ENCODE assay signal across 23 cellular contexts in the genomic region with DNA sequence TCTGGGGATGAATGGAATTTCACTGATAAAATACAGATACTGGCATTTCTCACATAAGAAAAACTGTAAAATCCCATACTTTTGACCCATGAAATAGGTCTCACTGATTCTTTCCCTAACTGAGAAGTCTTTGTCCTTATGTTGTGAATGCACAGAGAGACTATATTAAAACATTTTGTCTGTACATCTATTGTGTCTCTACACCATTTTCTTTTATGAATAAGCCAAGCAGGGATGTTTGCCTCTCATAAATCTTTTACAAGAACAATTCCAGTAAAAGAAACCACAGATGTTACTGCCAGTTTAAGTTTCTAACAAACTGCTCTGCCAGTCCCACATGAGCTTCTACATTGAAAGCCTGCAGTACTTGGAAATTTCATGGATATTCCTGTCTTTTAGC.
"Had no signal": no experiment of that assay in that cellular context is flagged by ENCODE, and none has a peak within 500 bp of the region (broad histone marks: within the 10 kb centered on the region; RNA-seq: fewer than 3 reads in every experiment).

No MANE protein-coding gene starts in this region.

- H3K36me3 ChIP-seq: left ventricle myocardium inferior, ovary, spleen, tibial artery had no signal

- H3K9me3 ChIP-seq: body of pancreas, left ventricle myocardium inferior, ovary, spleen, tibial artery had no signal

- DNase-seq: activated CD4-positive, alpha-beta T cell treated with anti-CD3 and anti-CD28 coated beads for 4 hours; activated CD8-positive, alpha-beta T cell treated with anti-CD3 and anti-CD28 coated beads for 36 hours; activated naive CD4-positive, alpha-beta T cell; activated naive CD8-positive, alpha-beta T cell treated with anti-CD3 and anti-CD28 coated beads for 36 hours; activated T-cell treated with anti-CD3 and anti-CD28 coated beads, Interleukin-2, amount 50 U/mL, for 1 hour; amygdala; body of pancreas; caudate nucleus; dorsolateral prefrontal cortex; foreskin keratinocyte; head of caudate nucleus; kidney; left ventricle myocardium inferior; mammary epithelial cell; naive thymus-derived CD4-positive, alpha-beta T cell; ovary; spleen; stimulated activated CD8-positive, alpha-beta memory T cell treated with anti-CD3 and anti-CD28 coated beads, Interleukin-4, amount 100 ng/mL, for 48 hours; stimulated activated naive CD4-positive, alpha-beta T cell treated with Interleukin-2 at 50 U/mL for 16 hours; SW 1271; tibial artery had no signal

- H3K4me3 ChIP-seq: body of pancreas, dorsolateral prefrontal cortex, left ventricle myocardium inferior, ovary, spleen, tibial artery had no signal

- ATAC-seq: activated CD8-positive, alpha-beta T cell treated with anti-CD3 and anti-CD28 coated beads for 36 hours; activated T-helper 17 cell treated with anti-CD3 and anti-CD28 coated beads, Interleukin-2, amount 50 U/mL, for 72 hours; body of pancreas; foreskin keratinocyte; naive thymus-derived CD4-positive, alpha-beta T cell; WTC11 had no signal

- H3K4me1 ChIP-seq: foreskin keratinocyte, left ventricle myocardium inferior, spleen had no signal

- H3K27ac ChIP-seq: body of pancreas, foreskin keratinocyte, left ventricle myocardium inferior, ovary, spleen, tibial artery had no signal

- H3K27me3 ChIP-seq: body of pancreas, foreskin keratinocyte, ovary, spleen, tibial artery had no signal
